23 cellular contexts compared by ENCODE assay signal in the genomic region with DNA sequence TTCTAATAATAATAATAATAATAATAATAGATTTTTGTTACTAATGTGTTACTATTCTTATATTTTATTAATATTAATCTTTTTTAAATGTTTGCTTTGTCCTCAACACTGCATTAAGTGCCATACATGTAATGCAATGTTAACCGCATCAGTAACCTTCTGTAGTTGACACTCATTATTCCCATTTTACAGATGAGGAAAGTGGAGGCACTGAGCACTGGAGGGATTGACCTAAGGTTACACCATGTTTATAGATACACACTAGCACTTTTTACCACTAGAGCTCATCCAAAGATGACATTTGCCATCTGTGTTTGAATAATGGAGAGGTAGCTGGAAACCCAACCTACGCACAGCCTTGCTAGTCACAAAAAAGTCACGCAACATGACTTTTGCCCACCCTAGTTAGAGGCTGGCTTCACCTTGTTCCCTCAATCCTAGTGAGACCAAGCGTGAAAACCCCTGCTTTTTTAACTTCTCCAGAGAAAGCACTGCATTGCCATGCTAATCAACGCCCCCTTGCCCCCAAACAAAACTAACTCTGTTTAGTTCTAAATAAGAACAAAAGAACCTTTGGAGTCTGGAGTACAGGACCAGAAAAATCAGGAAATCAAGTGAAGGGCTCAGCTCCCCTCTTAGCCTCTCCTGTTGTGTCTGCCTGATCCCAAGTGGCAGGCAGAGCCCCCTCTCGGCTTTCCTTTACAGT. TPM values are rescaled to one million over a fixed set of nuclear protein-coding genes. Genes with fewer than 3 reads are reported as not detected.
DNase-seq lines count a peak whose midpoint lies in the region; ATAC-seq and TF ChIP-seq lines count a peak whose summit lies in the region.
"Had no signal": no experiment of that assay in that cellular context is flagged by ENCODE, and none has a peak within 500 bp of the region (broad histone marks: within the 10 kb centered on the region; RNA-seq: fewer than 3 reads in every experiment).

No MANE protein-coding gene starts in this region.

- H3K27me3 ChIP-seq in DND-41 (ENCODE audit: insufficient read depth, low read length, poor library complexity) (no peaks in the 10 kb centered on the region), Karpas-422 (ENCODE audit: low read length) (no peaks in the 10 kb centered on the region), iPS-18a (ENCODE audit: control insufficient read depth, insufficient read depth, low read length) (peaks cover 42% of the 10 kb centered on the region), trophoblast cell (ENCODE audit: insufficient read depth, low read length) (no peaks in the 10 kb centered on the region), prostate gland (replicated peaks; ENCODE audit: insufficient read depth) (no peaks in the 10 kb centered on the region)
- H3K27me3 ChIP-seq: brain microvascular endothelial cell, suprapubic skin, vagina had no signal

- peaks cover 84% of the 10 kb centered on the region for H3K4me1 ChIP-seq in DND-41 (ENCODE audit: insufficient read depth, low read length)
- H3K4me1 ChIP-seq in Karpas-422 (ENCODE audit: low read length), result peaks cover 41% of the 10 kb centered on the region
- H3K4me1 ChIP-seq in iPS-18a (ENCODE audit: control insufficient read depth, low read depth, low read length), result peaks cover 41% of the 10 kb centered on the region
- peaks cover 12 to 13% of the 10 kb centered on the region in 2 experiments for H3K4me1 ChIP-seq in trophoblast cell (ENCODE audit: control insufficient read depth in 1 of 2, insufficient read depth in 2 of 2, low read length in 2 of 2)
- H3K4me1 ChIP-seq in prostate gland (replicated peaks), result peaks cover 12% of the 10 kb centered on the region

- H2BK5ac ChIP-seq in trophoblast cell (ENCODE audit: low read depth, low read length, poor library complexity), result no peak overlapping the region

- no peak overlapping the region for H4K8ac ChIP-seq in trophoblast cell (ENCODE audit: low read depth, low read length)

- H2AK5ac ChIP-seq in trophoblast cell (ENCODE audit: low read length), result no peak overlapping the region

- H3K36me3 ChIP-seq in DND-41 (ENCODE audit: insufficient read depth, low read length) (no peaks in the 10 kb centered on the region), Karpas-422 (ENCODE audit: insufficient read depth, low read length) (no peaks in the 10 kb centered on the region; the same call in 1 of the 2 replicates), iPS-18a (ENCODE audit: control insufficient read depth, low read depth, low read length) (no peaks in the 10 kb centered on the region), trophoblast cell (ENCODE audit: control insufficient read depth in 1 of 2, insufficient read depth in 2 of 2, low read length in 2 of 2) (no peaks in the 10 kb centered on the region), prostate gland (no peaks in the 10 kb centered on the region)
- H3K36me3 ChIP-seq: brain microvascular endothelial cell, esophagus muscularis mucosa, pancreas, suprapubic skin, vagina had no signal

- H4K12ac ChIP-seq in trophoblast cell (ENCODE audit: low read depth, low read length), result no peak overlapping the region

- peak overlapping the region; percentile 29 for H3K4ac ChIP-seq in trophoblast cell (ENCODE audit: low read depth, low read length)

- TF ChIP-seq CTCF in DND-41 (IDR thresholded peaks at IDR 0.05; ENCODE audit: borderline replicate concordance, extremely low read depth, low read length, poor library complexity, severe bottlenecking) (no peak), prostate gland (IDR thresholded peaks at IDR 0.05) (no peak)

- H2BK12ac ChIP-seq in trophoblast cell (ENCODE audit: low read length), result peak overlapping the region; percentile 73

- H3K4me3 ChIP-seq in DND-41 (ENCODE audit: low read depth in 1 of 2, low read length in 2 of 2) (no peak overlapping the region), Karpas-422 (ENCODE audit: low read length) (peak overlapping the region; percentile 95), iPS-18a (ENCODE audit: low read length) (peak overlapping the region; percentile 38), trophoblast cell (ENCODE audit: low read depth, low read length) (no peak overlapping the region), prostate gland (no peak overlapping the region)
- H3K4me3 ChIP-seq: esophagus muscularis mucosa, pancreas, suprapubic skin, vagina had no signal

- H3K9me2 ChIP-seq in Karpas-422 (replicated peaks; ENCODE audit: insufficient read depth, low read length), result no peaks in the 10 kb centered on the region

- H3K79me2 ChIP-seq in DND-41 (ENCODE audit: insufficient read depth, low read length) (peaks cover 44% of the 10 kb centered on the region), Karpas-422 (ENCODE audit: low read length) (peaks cover 56% of the 10 kb centered on the region), trophoblast cell (ENCODE audit: control insufficient read depth, insufficient read depth, low read length, poor library complexity) (peaks cover 10% of the 10 kb centered on the region)

- no CpG with 5 or more reads among the region's 6 CpGs for WGBS in trophoblast cell (ENCODE audit: extremely low coverage, insufficient coverage, insufficient read length)
- WGBS in prostate gland, result 94% methylated on average over 6 of the region's 6 CpGs

- H3K27ac ChIP-seq in DND-41 (ENCODE audit: low read length), result peak overlapping the region; percentile 47; the same call in 1 of the 2 replicates
- H3K27ac ChIP-seq in Karpas-422 (ENCODE audit: low read length), result peak overlapping the region; percentile 97
- no peak overlapping the region for H3K27ac ChIP-seq in iPS-18a (ENCODE audit: low read length)
- H3K27ac ChIP-seq in trophoblast cell (ENCODE audit: low read depth, low read length), result peak overlapping the region; percentile 16
- no peak overlapping the region for H3K27ac ChIP-seq in prostate gland
- H3K27ac ChIP-seq: brain microvascular endothelial cell, esophagus muscularis mucosa, pancreas, suprapubic skin, vagina had no signal

- intact Hi-C loops in prostate gland (cut with DNase I), result no loop called here

- DNase-seq in DND-41 (no peak), Karpas-422 (peak; percentile 54), trophoblast cell (no peak), A172 (ENCODE audit: low spot score) (no peak), prostate gland (ENCODE audit: low spot score) (no peak)
- DNase-seq in activated CD8-positive, alpha-beta memory T cell treated with anti-CD3 and anti-CD28 coated beads, Interleukin-2, amount 50 U/mL, for 48 hours, result no peak
- DNase-seq: activated CD4-positive, alpha-beta memory T cell treated with anti-CD3 and anti-CD28 coated beads for 36 hours; activated CD4-positive, CD25-positive, alpha-beta regulatory T cell; activated effector memory CD4-positive, alpha-beta T cell treated with anti-CD3 and anti-CD28 coated beads, Interleukin-2, amount 50 U/mL, for 16 hours; brain microvascular endothelial cell; COR-L47; DMS79 treated with DMSO at 0.1 percent for 48 hours; GOT3; hippocampal formation; NCI-H146; NCI-H510A treated with DMSO at 0.1 percent for 48 hours; pancreas; T1000 had no signal

- H3K9ac ChIP-seq in DND-41 (ENCODE audit: low read depth, low read length) (no peak overlapping the region), Karpas-422 (ENCODE audit: low read length) (peak overlapping the region; percentile 61), iPS-18a (ENCODE audit: low read length) (no peak overlapping the region), trophoblast cell (ENCODE audit: low read length) (no peak overlapping the region)

- peak overlapping the region; percentile 35 for H3K18ac ChIP-seq in trophoblast cell (ENCODE audit: low read length)

- no peak for ATAC-seq in DND-41 (ENCODE audit: insufficient read depth, low read depth)
- ATAC-seq: GM12878, pancreas had no signal

- H3K9me3 ChIP-seq in DND-41 (ENCODE audit: insufficient read depth, low read length, severe bottlenecking) (no peaks in the 10 kb centered on the region), Karpas-422 (ENCODE audit: low read length) (no peaks in the 10 kb centered on the region), iPS-18a (ENCODE audit: control insufficient read depth, low read depth, low read length) (no peaks in the 10 kb centered on the region), trophoblast cell (ENCODE audit: insufficient read depth, low read depth, low read length) (no peaks in the 10 kb centered on the region), prostate gland (no peaks in the 10 kb centered on the region)
- H3K9me3 ChIP-seq: esophagus muscularis mucosa, pancreas, suprapubic skin, vagina had no signal

- H2BK120ac ChIP-seq in trophoblast cell (ENCODE audit: insufficient read depth, low read length, poor library complexity), result no peak overlapping the region

- no peak overlapping the region for H2AFZ ChIP-seq in DND-41 (ENCODE audit: low read depth, low read length)
- no peak overlapping the region for H2AFZ ChIP-seq in Karpas-422 (ENCODE audit: low read length)
- H2AFZ ChIP-seq in trophoblast cell (ENCODE audit: insufficient read depth, low read length, poor library complexity), result no peak overlapping the region

- H3K79me1 ChIP-seq in trophoblast cell (ENCODE audit: low read length), result peaks cover 24% of the 10 kb centered on the region

- H4K20me1 ChIP-seq in DND-41 (ENCODE audit: insufficient read depth, low read length) (no peaks in the 10 kb centered on the region), Karpas-422 (ENCODE audit: insufficient read depth, low read depth, low read length) (no peaks in the 10 kb centered on the region)

- no peak overlapping the region for H3K23ac ChIP-seq in trophoblast cell (ENCODE audit: low read length)

- H3K14ac ChIP-seq in trophoblast cell (ENCODE audit: low read length), result no peak overlapping the region

- H3K4me2 ChIP-seq in DND-41 (ENCODE audit: insufficient read depth, low read length) (peak overlapping the region; percentile 81), Karpas-422 (ENCODE audit: low read depth, low read length, poor library complexity, severe bottlenecking) (peak overlapping the region; percentile 87), trophoblast cell (ENCODE audit: low read length) (no peak overlapping the region)

- H4K91ac ChIP-seq in trophoblast cell (ENCODE audit: low read depth, low read length), result no peak overlapping the region

- no peak for TF ChIP-seq POLR2A in prostate gland (IDR thresholded peaks at IDR 0.05)

RNA-seq across cellular contexts. Expression of a gene that starts 2.3 kb away (rescaled TPM):
- 47.1 and 63.2 TPM in 2 replicates for total RNA-seq in Karpas-422 (2014; rRNA removed; shearing (Covaris generic); ENCODE audit: low replicate concordance)
- polyA plus RNA-seq in trophoblast cell (2013), result 2.8 and 3.0 TPM in 2 replicates
- 0.77 and 5.6 TPM in 2 replicates for total RNA-seq in A172 (2014; rRNA removed; shearing (Covaris generic))
- 1 to 10 TPM; 1.5 to 8.3 TPM for total RNA-seq in prostate gland

RNA-seq across cellular contexts. Expression of a gene that starts 2.7 kb away (rescaled TPM):
- total RNA-seq in Karpas-422 (2014; rRNA removed; shearing (Covaris generic); ENCODE audit: low replicate concordance), result 44.7 and 59.9 TPM in 2 replicates
- 10.7 and 11.1 TPM in 2 replicates for polyA plus RNA-seq in trophoblast cell (2013)
- 0.48 and 5.3 TPM in 2 replicates for total RNA-seq in A172 (2014; rRNA removed; shearing (Covaris generic))
- under 1 TPM; 0.41 to 0.85 TPM for total RNA-seq in prostate gland

RNA-seq across cellular contexts. Expression of a gene that starts 45.8 kb away (rescaled TPM):
- total RNA-seq in Karpas-422 (2014; rRNA removed; shearing (Covaris generic); ENCODE audit: low replicate concordance), result 66.7 and 136 TPM in 2 replicates
- 102 and 110 TPM in 2 replicates for polyA plus RNA-seq in trophoblast cell (2013)
- total RNA-seq in A172 (2014; rRNA removed; shearing (Covaris generic)), result 165 and 202 TPM in 2 replicates
- 10 to 100 TPM; 51.0 to 57.4 TPM for total RNA-seq in prostate gland

Comparison
In these comparisons a context has a peak if more than half of its experiments do, and no peak if none do; other contexts are left out.
1. H3K27ac ChIP-seq: peak in DND-41 (single experiment), Karpas-422 (single experiment) and trophoblast cell (single experiment); none in iPS-18a (single experiment) and prostate gland (0 of 2).
2. H3K4me3 ChIP-seq: peak in Karpas-422 (single experiment) and iPS-18a (single experiment); none in DND-41 (0 of 2), trophoblast cell (single experiment) and prostate gland (0 of 2).